In genomic region chr22:41947181-41948080, GRCh38 we compare ENCODE assay signal across 1 cellular context.
TF ChIP-seq lines count a peak whose summit lies in the region.

No MANE protein-coding gene starts in this region.

TF ChIP-seq in HEK293, 187 proteins besides CTCF, POLR2A, EP300 and RAD21 (continued from another document):
- no peak; the same call in 1 of the 2 replicates for TF ChIP-seq ZBTB20 (tag by site-specific recombination; IDR thresholded peaks at IDR 0.05)
- TF ChIP-seq SCRT1 (tag by site-specific recombination; IDR thresholded peaks at IDR 0.05; ENCODE audit: borderline replicate concordance): no peak
- TF ChIP-seq ZNF792 (tag by site-specific recombination; IDR thresholded peaks at IDR 0.05): no peak
- TF ChIP-seq KLF9 (tag by site-specific recombination; IDR thresholded peaks at IDR 0.05; ENCODE audit: low read depth): peak; percentile 58; the same call in 1 of the 2 replicates
- no peak for TF ChIP-seq ZNF211 (tag by site-specific recombination; IDR thresholded peaks at IDR 0.05; ENCODE audit: low read depth)
- TF ChIP-seq ZNF121 (tag by site-specific recombination; IDR thresholded peaks at IDR 0.05): peak; percentile 85
- TF ChIP-seq, protein P1, sequence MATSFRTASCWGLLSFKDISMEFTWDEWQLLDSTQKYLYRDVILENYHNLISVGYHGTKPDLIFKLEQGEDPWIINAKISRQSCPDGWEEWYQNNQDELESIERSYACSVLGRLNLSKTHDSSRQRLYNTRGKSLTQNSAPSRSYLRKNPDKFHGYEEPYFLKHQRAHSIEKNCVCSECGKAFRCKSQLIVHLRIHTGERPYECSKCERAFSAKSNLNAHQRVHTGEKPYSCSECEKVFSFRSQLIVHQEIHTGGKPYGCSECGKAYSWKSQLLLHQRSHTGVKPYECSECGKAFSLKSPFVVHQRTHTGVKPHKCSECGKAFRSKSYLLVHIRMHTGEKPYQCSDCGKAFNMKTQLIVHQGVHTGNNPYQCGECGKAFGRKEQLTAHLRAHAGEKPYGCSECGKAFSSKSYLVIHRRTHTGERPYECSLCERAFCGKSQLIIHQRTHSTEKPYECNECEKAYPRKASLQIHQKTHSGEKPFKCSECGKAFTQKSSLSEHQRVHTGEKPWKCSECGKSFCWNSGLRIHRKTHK (tag by site-specific recombination; IDR thresholded peaks at IDR 0.05): no peak
- no peak for TF ChIP-seq ZBTB7A (tag by site-specific recombination; IDR thresholded peaks at IDR 0.05; ENCODE audit: low read depth)
- TF ChIP-seq OSR2 (tag by site-specific recombination; IDR thresholded peaks at IDR 0.05): peak; percentile 85
- no peak for TF ChIP-seq ZNF248 (tag by site-specific recombination; IDR thresholded peaks at IDR 0.05)
- 0 out of 2 replicates have a peak, but pooled peaks have one; percentile 7 for TF ChIP-seq ZNF629 (tag by site-specific recombination; IDR thresholded peaks at IDR 0.05)
- no peak for TF ChIP-seq ZNF548 (tag by site-specific recombination; IDR thresholded peaks at IDR 0.05)
- TF ChIP-seq ZNF174 (tag by site-specific recombination; IDR thresholded peaks at IDR 0.05): no peak
- TF ChIP-seq, protein P2, sequence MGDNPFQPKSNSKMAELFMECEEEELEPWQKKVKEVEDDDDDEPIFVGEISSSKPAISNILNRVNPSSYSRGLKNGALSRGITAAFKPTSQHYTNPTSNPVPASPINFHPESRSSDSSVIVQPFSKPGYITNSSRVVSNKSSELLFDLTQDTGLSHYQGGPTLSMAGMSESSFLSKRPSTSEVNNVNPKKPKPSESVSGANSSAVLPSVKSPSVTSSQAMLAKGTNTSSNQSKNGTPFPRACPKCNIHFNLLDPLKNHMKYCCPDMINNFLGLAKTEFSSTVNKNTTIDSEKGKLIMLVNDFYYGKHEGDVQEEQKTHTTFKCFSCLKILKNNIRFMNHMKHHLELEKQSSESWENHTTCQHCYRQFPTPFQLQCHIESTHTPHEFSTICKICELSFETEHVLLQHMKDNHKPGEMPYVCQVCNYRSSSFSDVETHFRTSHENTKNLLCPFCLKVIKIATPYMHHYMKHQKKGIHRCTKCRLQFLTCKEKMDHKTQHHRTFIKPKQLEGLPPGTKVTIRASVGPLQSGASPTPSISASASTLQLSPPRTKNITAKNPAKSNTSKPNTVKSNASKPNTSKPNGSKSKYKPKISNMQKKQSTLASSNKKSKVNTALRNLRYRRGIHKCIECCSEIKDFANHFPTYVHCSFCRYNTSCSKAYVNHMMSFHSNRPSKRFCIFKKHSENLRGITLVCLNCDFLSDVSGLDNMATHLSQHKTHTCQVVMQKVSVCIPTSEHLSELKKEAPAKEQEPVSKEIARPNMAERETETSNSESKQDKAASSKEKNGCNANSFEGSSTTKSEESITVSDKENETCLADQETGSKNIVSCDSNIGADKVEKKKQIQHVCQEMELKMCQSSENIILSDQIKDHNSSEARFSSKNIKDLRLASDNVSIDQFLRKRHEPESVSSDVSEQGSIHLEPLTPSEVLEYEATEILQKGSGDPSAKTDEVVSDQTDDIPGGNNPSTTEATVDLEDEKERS (tag by site-specific recombination; IDR thresholded peaks at IDR 0.05): no peak
- TF ChIP-seq ZNF24 (tag by site-specific recombination; IDR thresholded peaks at IDR 0.05): 0 out of 2 replicates have a peak, but pooled peaks have one; percentile 70
- TF ChIP-seq PRDM6 (tag by site-specific recombination; IDR thresholded peaks at IDR 0.05): no peak
- no peak for TF ChIP-seq ZNF155 (tag by site-specific recombination; IDR thresholded peaks at IDR 0.05)
- TF ChIP-seq ZNF18 (tag by site-specific recombination; IDR thresholded peaks at IDR 0.05): 0 out of 2 replicates have a peak, but pooled peaks have one; percentile 4
- TF ChIP-seq SALL2 (tag by site-specific recombination; IDR thresholded peaks at IDR 0.05; ENCODE audit: borderline replicate concordance): no peak
- no peak for TF ChIP-seq ELK4 (IDR thresholded peaks at IDR 0.05; ENCODE audit: borderline replicate concordance, low read depth, low read length)
- TF ChIP-seq TRIM28 (IDR thresholded peaks at IDR 0.05; ENCODE audit: borderline replicate concordance, low read length): no peak
- TF ChIP-seq ZNF2 (tag by site-specific recombination; IDR thresholded peaks at IDR 0.05): peak; percentile 54; the same call in 1 of the 2 replicates
- 0 out of 2 replicates have a peak, but pooled peaks have one; percentile 5 for TF ChIP-seq ZBTB21 (tag by site-specific recombination; IDR thresholded peaks at IDR 0.05)
- TF ChIP-seq KLF8 (tag by site-specific recombination; IDR thresholded peaks at IDR 0.05): 0 out of 2 replicates have a peak, but pooled peaks have one; percentile 9
- TF ChIP-seq ZNF510 (tag by site-specific recombination; IDR thresholded peaks at IDR 0.05; ENCODE audit: insufficient replicate concordance): no peak
- TF ChIP-seq ZNF776 (tag by site-specific recombination; IDR thresholded peaks at IDR 0.05; ENCODE audit: borderline replicate concordance): no peak
- TF ChIP-seq ZIC2 (tag by site-specific recombination; IDR thresholded peaks at IDR 0.05): peak; percentile 67
- TF ChIP-seq ZXDB (tag by site-specific recombination; IDR thresholded peaks at IDR 0.05): 0 out of 2 replicates have a peak, but pooled peaks have one; percentile 58
- TF ChIP-seq ZNF140 (tag by site-specific recombination; IDR thresholded peaks at IDR 0.05): no peak
- TF ChIP-seq ZNF623 (tag by site-specific recombination; IDR thresholded peaks at IDR 0.05): no peak
- no peak; the same call in 1 of the 2 replicates for TF ChIP-seq ZNF394 (tag by site-specific recombination; IDR thresholded peaks at IDR 0.05; ENCODE audit: borderline replicate concordance)
- no peak for TF ChIP-seq ZNF350 (tag by site-specific recombination; IDR thresholded peaks at IDR 0.05)
- TF ChIP-seq, protein P3, sequence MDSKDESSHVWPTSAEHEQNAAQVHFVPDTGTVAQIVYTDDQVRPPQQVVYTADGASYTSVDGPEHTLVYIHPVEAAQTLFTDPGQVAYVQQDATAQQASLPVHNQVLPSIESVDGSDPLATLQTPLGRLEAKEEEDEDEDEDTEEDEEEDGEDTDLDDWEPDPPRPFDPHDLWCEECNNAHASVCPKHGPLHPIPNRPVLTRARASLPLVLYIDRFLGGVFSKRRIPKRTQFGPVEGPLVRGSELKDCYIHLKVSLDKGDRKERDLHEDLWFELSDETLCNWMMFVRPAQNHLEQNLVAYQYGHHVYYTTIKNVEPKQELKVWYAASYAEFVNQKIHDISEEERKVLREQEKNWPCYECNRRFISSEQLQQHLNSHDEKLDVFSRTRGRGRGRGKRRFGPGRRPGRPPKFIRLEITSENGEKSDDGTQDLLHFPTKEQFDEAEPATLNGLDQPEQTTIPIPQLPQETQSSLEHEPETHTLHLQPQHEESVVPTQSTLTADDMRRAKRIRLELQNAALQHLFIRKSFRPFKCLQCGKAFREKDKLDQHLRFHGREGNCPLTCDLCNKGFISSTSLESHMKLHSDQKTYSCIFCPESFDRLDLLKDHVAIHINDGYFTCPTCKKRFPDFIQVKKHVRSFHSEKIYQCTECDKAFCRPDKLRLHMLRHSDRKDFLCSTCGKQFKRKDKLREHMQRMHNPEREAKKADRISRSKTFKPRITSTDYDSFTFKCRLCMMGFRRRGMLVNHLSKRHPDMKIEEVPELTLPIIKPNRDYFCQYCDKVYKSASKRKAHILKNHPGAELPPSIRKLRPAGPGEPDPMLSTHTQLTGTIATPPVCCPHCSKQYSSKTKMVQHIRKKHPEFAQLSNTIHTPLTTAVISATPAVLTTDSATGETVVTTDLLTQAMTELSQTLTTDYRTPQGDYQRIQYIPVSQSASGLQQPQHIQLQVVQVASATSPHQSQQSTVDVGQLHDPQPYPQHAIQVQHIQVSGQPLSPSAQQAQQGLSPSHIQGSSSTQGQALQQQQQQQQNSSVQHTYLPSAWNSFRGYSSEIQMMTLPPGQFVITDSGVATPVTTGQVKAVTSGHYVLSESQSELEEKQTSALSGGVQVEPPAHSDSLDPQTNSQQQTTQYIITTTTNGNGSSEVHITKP (tag by site-specific recombination; IDR thresholded peaks at IDR 0.05): no peak
- TF ChIP-seq PRDM4 (tag by site-specific recombination; IDR thresholded peaks at IDR 0.05): no peak
- TF ChIP-seq ZNF184 (tag by site-specific recombination; IDR thresholded peaks at IDR 0.05): no peak
- TF ChIP-seq SP2 (tag by site-specific recombination; IDR thresholded peaks at IDR 0.05): peak; percentile 15; the same call in 1 of the 2 replicates
- TF ChIP-seq ZNF830 (tag by site-specific recombination; IDR thresholded peaks at IDR 0.05; ENCODE audit: low read depth): no peak
- TF ChIP-seq ZBTB17 (tag by site-specific recombination; IDR thresholded peaks at IDR 0.05): peak; percentile 55
- TF ChIP-seq ZNF274 (IDR thresholded peaks at IDR 0.05; ENCODE audit: low read length): no peak
- no peak for TF ChIP-seq ZNF274 (tag by site-specific recombination; IDR thresholded peaks at IDR 0.05; ENCODE audit: borderline replicate concordance)
- no peak for TF ChIP-seq YY1 (tag by site-specific recombination; IDR thresholded peaks at IDR 0.05)
- no peak for TF ChIP-seq ZNF660 (tag by site-specific recombination; IDR thresholded peaks at IDR 0.05)
- no peak for TF ChIP-seq FEZF1 (tag by site-specific recombination; IDR thresholded peaks at IDR 0.05)
